ENCODE assay signal across 19 cellular contexts in genomic region chr13:52925775-52926285, GRCh38.
DNase-seq lines count a peak whose midpoint lies in the region; ATAC-seq and TF ChIP-seq lines count a peak whose summit lies in the region.
"Had no signal": no experiment of that assay in that cellular context is flagged by ENCODE, and none has a peak within 500 bp of the region (broad histone marks: within the 10 kb centered on the region; RNA-seq: fewer than 3 reads in every experiment).

No MANE protein-coding gene starts in this region.

- H3K4me3 ChIP-seq in esophagus (ENCODE audit: low read depth in 1 of 2, low read length in 2 of 2), result no peak overlapping the region
- no peak overlapping the region for H3K4me3 ChIP-seq in neuronal stem cell (ENCODE audit: low read length in 2 of 2)
- H3K4me3 ChIP-seq in PC-9, result no peak overlapping the region
- H3K4me3 ChIP-seq: hepatocyte had no signal

- POLR2A ChIA-PET in PC-9 (lab: Charles Lee; ENCODE audit: unreplicated experiment), result no interaction called here

- H3K4me1 ChIP-seq in esophagus (ENCODE audit: control insufficient read depth in 2 of 2, insufficient read depth in 2 of 2, low read length in 1 of 2) (peaks cover 0 to 8% of the 10 kb centered on the region in 2 donors), neuronal stem cell (ENCODE audit: control insufficient read depth in 2 of 2, insufficient read depth in 1 of 2, low read depth in 1 of 2, low read length in 2 of 2) (peaks cover 16 to 20% of the 10 kb centered on the region in 2 donors), PC-9 (replicated peaks; ENCODE audit: insufficient read depth) (no peaks in the 10 kb centered on the region)

- H3K9me2 ChIP-seq in PC-9 (ENCODE audit: insufficient read depth), result no peaks in the 10 kb centered on the region

- peak overlapping the region; percentile 76 for H3K18ac ChIP-seq in neuronal stem cell (ENCODE audit: low read length)

- H3F3A ChIP-seq in PC-9 (ENCODE audit: insufficient read depth, low read depth), result no peaks in the 10 kb centered on the region

- no peak overlapping the region for H2AK5ac ChIP-seq in neuronal stem cell (ENCODE audit: low read depth, low read length)

- peak overlapping the region; percentile 25 for H2BK5ac ChIP-seq in neuronal stem cell (ENCODE audit: low read length)

- H3K4me2 ChIP-seq in neuronal stem cell (ENCODE audit: insufficient read depth, low read length, poor library complexity, severe bottlenecking) (no peak overlapping the region), PC-9 (no peak overlapping the region)
- H3K4me2 ChIP-seq: hepatocyte had no signal

- no peaks in the 10 kb centered on the region for H4K20me1 ChIP-seq in PC-9 (ENCODE audit: insufficient read depth)

- no peak overlapping the region for H4K91ac ChIP-seq in neuronal stem cell (ENCODE audit: low read depth, low read length, poor library complexity)

- H2BK120ac ChIP-seq in neuronal stem cell (ENCODE audit: low read depth, low read length), result no peak overlapping the region

- no peak overlapping the region for H3K4ac ChIP-seq in neuronal stem cell (ENCODE audit: low read length)

- H3K9me3 ChIP-seq in esophagus (ENCODE audit: control insufficient read depth in 2 of 2, insufficient read depth in 1 of 2, low read depth in 1 of 2, low read length in 1 of 2) (no peaks in the 10 kb centered on the region), neuronal stem cell (replicated peaks in 1 of 2; ENCODE audit: control insufficient read depth in 2 of 2, insufficient read depth in 1 of 2, low read depth in 1 of 2, low read length in 2 of 2) (peaks cover 2 to 3% of the 10 kb centered on the region in 2 donors), PC-9 (ENCODE audit: insufficient read depth, low read depth) (no peaks in the 10 kb centered on the region)

- H3K36me3 ChIP-seq in esophagus (ENCODE audit: control insufficient read depth in 2 of 2, insufficient read depth in 2 of 2, low read length in 1 of 2) (no peaks in the 10 kb centered on the region), neuronal stem cell (replicated peaks in 1 of 2; ENCODE audit: control insufficient read depth in 2 of 2, insufficient read depth in 2 of 2, low read length in 2 of 2) (no peaks in the 10 kb centered on the region), PC-9 (ENCODE audit: low read depth) (no peaks in the 10 kb centered on the region)

- whole genome bisulfite sequencing in esophagus, 2 donors, result 34 to 52% methylated on average over 13 of the region's 13 CpGs
- no CpG with 5 or more reads among the region's 13 CpGs for WGBS in neuronal stem cell (ENCODE audit: extremely low coverage in 2 of 2, insufficient read length in 2 of 2, insufficient replicate concordance in 1 of 2), 2 donors

- no peaks in the 10 kb centered on the region; the same call in 1 of the 2 replicates for H3K27me3 Mint-ChIP-seq in HFFc6 (ENCODE audit: insufficient read depth)
- H3K27me3 Mint-ChIP-seq: activated naive CD8-positive, alpha-beta T cell treated with anti-CD3 and anti-CD28 coated beads for 36 hours had no signal

- H3K79me2 ChIP-seq in PC-9 (ENCODE audit: low read depth), result no peaks in the 10 kb centered on the region
- H3K79me2 ChIP-seq: hepatocyte had no signal

- no peak overlapping the region for H2BK12ac ChIP-seq in neuronal stem cell (ENCODE audit: low read length)

- peaks cover 24% of the 10 kb centered on the region for H3K9me3 Mint-ChIP-seq in HFFc6
- H3K9me3 Mint-ChIP-seq: activated naive CD8-positive, alpha-beta T cell treated with anti-CD3 and anti-CD28 coated beads for 36 hours; stimulated activated naive CD8-positive, alpha-beta T cell treated with anti-CD3 and anti-CD28 coated beads, Interleukin-15, Interleukin-2, amounts not matched to agents 100 ng/mL and 50 ng/mL, for 24 hours; T-cell had no signal

- H3K27ac ChIP-seq in esophagus (ENCODE audit: low read depth in 2 of 2, low read length in 1 of 2) (peak overlapping the region; percentile 66 to 73), neuronal stem cell (replicated peaks; ENCODE audit: low read length) (no peak overlapping the region), PC-9 (no peak overlapping the region)
- H3K27ac ChIP-seq: hepatocyte had no signal

- H2AFZ ChIP-seq in neuronal stem cell (ENCODE audit: low read length) (peak overlapping the region; percentile 43), PC-9 (no peak overlapping the region)
- H2AFZ ChIP-seq: hepatocyte had no signal

- BruUV-seq in PC-9 (replicated peaks; lab: Mats Ljungman, UMichigan), result no TSS peak

- no peak overlapping the region for H3K9ac ChIP-seq in neuronal stem cell (ENCODE audit: low read depth, low read length, poor library complexity)

- intact Hi-C loops in PC-9 (cut with micrococcal nuclease; ENCODE audit: unreplicated experiment), result no loop called here

- no peak overlapping the region for H3K14ac ChIP-seq in neuronal stem cell (ENCODE audit: low read length)

- peak; percentile 69 for DNase-seq in NCI-H1105 (lab: John Stamatoyannopoulos, UW)
- DNase-seq in NCI-H526 treated with DMSO at 0.1 percent for 48 hours (lab: John Stamatoyannopoulos, UW), result peak; percentile 46
- no peak for DNase-seq in neuronal stem cell (ENCODE audit: low spot score)
- no peak for DNase-seq in islet precursor cell
- no peak for DNase-seq in PC-9
- DNase-seq in HFFc6, result no peak
- DNase-seq: activated CD4-positive, CD25-positive, alpha-beta regulatory T cell treated with anti-CD3 and anti-CD28 coated beads, Interleukin-2, amount 50 U/mL, for 72 hours; activated naive CD8-positive, alpha-beta T cell treated with anti-CD3 and anti-CD28 coated beads for 36 hours; cerebellar nuclear complex; GDM1; KG1; NCI-H226; T-cell had no signal

- H3K27ac Mint-ChIP-seq in HFFc6, result no peak overlapping the region
- H3K27ac Mint-ChIP-seq: activated naive CD8-positive, alpha-beta T cell treated with anti-CD3 and anti-CD28 coated beads for 36 hours; CD14-positive monocyte; stimulated activated naive CD8-positive, alpha-beta T cell treated with anti-CD3 and anti-CD28 coated beads, Interleukin-15, Interleukin-2, amounts not matched to agents 100 ng/mL and 50 ng/mL, for 24 hours; T-cell had no signal

- H3K27me3 ChIP-seq in esophagus (ENCODE audit: control insufficient read depth in 1 of 2, insufficient read depth in 2 of 2, low read length in 2 of 2), result no peaks in the 10 kb centered on the region
- H3K27me3 ChIP-seq in neuronal stem cell (ENCODE audit: control insufficient read depth in 3 of 3, insufficient read depth in 3 of 3, low read depth in 1 of 3, low read length in 3 of 3), result no peaks in the 10 kb centered on the region
- H3K27me3 ChIP-seq in PC-9 (ENCODE audit: insufficient read depth, low read depth), result peaks cover 48% of the 10 kb centered on the region
- H3K27me3 ChIP-seq: hepatocyte had no signal

- no peak overlapping the region for H3K4me3 Mint-ChIP-seq in HFFc6
- H3K4me3 Mint-ChIP-seq: activated naive CD8-positive, alpha-beta T cell treated with anti-CD3 and anti-CD28 coated beads for 36 hours; CD14-positive monocyte; neural crest cell; stimulated activated naive CD8-positive, alpha-beta T cell treated with anti-CD3 and anti-CD28 coated beads, Interleukin-15, Interleukin-2, amounts not matched to agents 100 ng/mL and 50 ng/mL, for 24 hours; T-cell had no signal

- H3K23ac ChIP-seq in neuronal stem cell (ENCODE audit: low read depth, low read length, poor library complexity), result no peak overlapping the region

- H4K8ac ChIP-seq in neuronal stem cell (ENCODE audit: low read depth, low read length), result no peak overlapping the region

- H3K4me1 Mint-ChIP-seq in HFFc6 (ENCODE audit: low read depth), result no peaks in the 10 kb centered on the region
- H3K4me1 Mint-ChIP-seq: activated naive CD8-positive, alpha-beta T cell treated with anti-CD3 and anti-CD28 coated beads for 36 hours; T-cell had no signal

- TF ChIP-seq CTCF in PC-9 (conservative IDR thresholded peaks at IDR 0.05) (no peak), HFFc6 (IDR thresholded peaks at IDR 0.05) (no peak)

- CTCF ChIA-PET in PC-9 (lab: Charles Lee), result no interaction called here

- no peaks in the 10 kb centered on the region; the same call in 1 of the 2 replicates for H3K36me3 Mint-ChIP-seq in HFFc6 (ENCODE audit: low read depth)
- H3K36me3 Mint-ChIP-seq: activated naive CD8-positive, alpha-beta T cell treated with anti-CD3 and anti-CD28 coated beads for 36 hours; CD14-positive monocyte; T-cell had no signal

- no peaks in the 10 kb centered on the region for H3K79me1 ChIP-seq in neuronal stem cell (ENCODE audit: low read depth, low read length)

- no peak overlapping the region for H2BK15ac ChIP-seq in neuronal stem cell (ENCODE audit: low read length)

- ATAC-seq in GM19467 (IDR thresholded peaks at IDR 0.05; ENCODE audit: unreplicated experiment), result no peak
- ATAC-seq: T-cell had no signal

Comparison
In these comparisons a context has a peak if more than half of its experiments do, and no peak if none do; other contexts are left out.
1. DNase-seq: peak in NCI-H1105 (single experiment) and NCI-H526 treated with DMSO at 0.1 percent for 48 hours (single experiment); none in neuronal stem cell (single experiment), islet precursor cell (single experiment), PC-9 (0 of 2) and HFFc6 (single experiment).
2. H3K27ac ChIP-seq: peak in esophagus (2 of 2); none in neuronal stem cell (single experiment) and PC-9 (single experiment).